ENCODE assay signal across 9 cellular contexts in genomic region chr9:99235874-99236627, GRCh38. TPM values are rescaled to one million over a fixed set of nuclear protein-coding genes. Genes with fewer than 3 reads are reported as not detected.
DNase-seq lines count a peak whose midpoint lies in the region; ATAC-seq and TF ChIP-seq lines count a peak whose summit lies in the region.
"Had no signal": no experiment of that assay in that cellular context is flagged by ENCODE, and none has a peak within 500 bp of the region (broad histone marks: within the 10 kb centered on the region; RNA-seq: fewer than 3 reads in every experiment).

No MANE protein-coding gene starts in this region.

- peak; percentile 94 for ATAC-seq in HG03025 (IDR thresholded peaks at IDR 0.05; ENCODE audit: low FRiP score, unreplicated experiment)
- peak; percentile 88 for ATAC-seq in activated CD8-positive, alpha-beta T cell treated with anti-CD3 and anti-CD28 coated beads for 36 hours

- H4K20me1 ChIP-seq in DOHH2 (ENCODE audit: control insufficient read depth, insufficient read depth, low read depth, low read length): no peaks in the 10 kb centered on the region

- peaks cover 7% of the 10 kb centered on the region; the same call in 1 of the 2 replicates for H3K9me3 ChIP-seq in DOHH2 (ENCODE audit: control insufficient read depth, insufficient read depth, low read length)

- peaks cover 60% of the 10 kb centered on the region for H3K36me3 ChIP-seq in DOHH2 (ENCODE audit: control insufficient read depth, low read length)
- H3K36me3 ChIP-seq in H7 (replicated peaks; ENCODE audit: control insufficient read depth, insufficient read depth, low read length): peaks cover 3% of the 10 kb centered on the region; the same call in 1 of the 2 replicates

- H3K27ac Mint-ChIP-seq in activated CD8-positive, alpha-beta T cell treated with anti-CD3 and anti-CD28 coated beads for 36 hours: peak overlapping the region; percentile 80

- no peaks in the 10 kb centered on the region for H3K9me2 ChIP-seq in DOHH2 (replicated peaks; ENCODE audit: control insufficient read depth, low read length)

- no peaks in the 10 kb centered on the region for H3K9me3 Mint-ChIP-seq in activated CD8-positive, alpha-beta T cell treated with anti-CD3 and anti-CD28 coated beads for 36 hours

- H3K27ac ChIP-seq in DOHH2 (ENCODE audit: low read depth, low read length): peak overlapping the region; percentile 94
- no peak overlapping the region for H3K27ac ChIP-seq in substantia nigra (ENCODE audit: low read depth, low read length, poor library complexity, severe bottlenecking)

- POLR2A ChIA-PET in activated CD8-positive, alpha-beta T cell treated with anti-CD3 and anti-CD28 coated beads for 36 hours (lab: Charles Lee): no interaction called here

- H3K4me3 ChIP-seq in DOHH2 (ENCODE audit: low read length) (peak overlapping the region; percentile 68), H7 (ENCODE audit: insufficient read depth, low read depth, low read length) (no peak overlapping the region)

- H3K4me2 ChIP-seq in DOHH2 (ENCODE audit: low read length): peak overlapping the region; percentile 89

- CTCF ChIA-PET in activated CD8-positive, alpha-beta T cell treated with anti-CD3 and anti-CD28 coated beads for 36 hours (lab: Charles Lee): interaction anchor here (0.7 to 2.0 kb wide), 2 partner anchors 23 to 704 kb away, joined by 3 to 6 read pairs; no protein-coding TSS in a partner anchor

- peaks cover 92% of the 10 kb centered on the region for H3K4me1 ChIP-seq in DOHH2 (ENCODE audit: control insufficient read depth, low read length)

- DNase-seq in GM19240 (ENCODE audit: insufficient read length, low spot score) (peak; percentile 39), H7 (no peak), activated gamma-delta T cell treated with Interleukin-2 at 50 U/mL for 16 hours (no peak), NCI-H345 (lab: John Stamatoyannopoulos, UW) (no peak), substantia nigra (lab: John Stamatoyannopoulos, UW) (no peak)
- DNase-seq in activated CD8-positive, alpha-beta T cell treated with anti-CD3 and anti-CD28 coated beads for 36 hours: peak; percentile 64
- DNase-seq: kidney glomerular epithelial cell had no signal

- peaks cover 7% of the 10 kb centered on the region; the same call in 1 of the 2 replicates for H3K79me2 ChIP-seq in DOHH2 (ENCODE audit: control insufficient read depth, low read length)

- peaks cover 28% of the 10 kb centered on the region for H3F3A ChIP-seq in DOHH2 (ENCODE audit: control insufficient read depth, insufficient read depth)

- no peak overlapping the region for H3K4me3 Mint-ChIP-seq in activated CD8-positive, alpha-beta T cell treated with anti-CD3 and anti-CD28 coated beads for 36 hours

- no peak for TF ChIP-seq CTCF in DOHH2 (IDR thresholded peaks at IDR 0.05; ENCODE audit: low read depth, low read length, poor library complexity, severe bottlenecking)
- TF ChIP-seq CTCF in activated CD8-positive, alpha-beta T cell treated with anti-CD3 and anti-CD28 coated beads for 36 hours (IDR thresholded peaks at IDR 0.05): no peak

- H3K27me3 ChIP-seq in DOHH2 (ENCODE audit: control insufficient read depth, low read length): no peaks in the 10 kb centered on the region
- H3K27me3 ChIP-seq in H7 (ENCODE audit: control insufficient read depth, insufficient read depth, low read length): no peaks in the 10 kb centered on the region

- no peaks in the 10 kb centered on the region for H3K27me3 Mint-ChIP-seq in activated CD8-positive, alpha-beta T cell treated with anti-CD3 and anti-CD28 coated beads for 36 hours

- peaks cover 20% of the 10 kb centered on the region for H3K36me3 Mint-ChIP-seq in activated CD8-positive, alpha-beta T cell treated with anti-CD3 and anti-CD28 coated beads for 36 hours (ENCODE audit: low read depth)

- intact Hi-C loops in activated CD8-positive, alpha-beta T cell treated with anti-CD3 and anti-CD28 coated beads for 36 hours (cut with micrococcal nuclease): no loop called here

- peaks cover 24% of the 10 kb centered on the region for H3K4me1 Mint-ChIP-seq in activated CD8-positive, alpha-beta T cell treated with anti-CD3 and anti-CD28 coated beads for 36 hours (ENCODE audit: low read depth)

RNA-seq across cellular contexts. Expression of gene SEC61B, which starts 14.0 kb away (rescaled TPM):
- total RNA-seq in activated CD8-positive, alpha-beta T cell treated with anti-CD3 and anti-CD28 coated beads for 36 hours: 100 to 1,000 TPM; 140 to 149 TPM
- 115 and 150 TPM in 2 replicates for total RNA-seq in H7 (2014; rRNA removed; shearing (Covaris generic))

RNA-seq across cellular contexts. Expression of gene ALG2, which starts 14.3 kb away (rescaled TPM):
- 10 to 100 TPM; 24.1 to 27.0 TPM for total RNA-seq in activated CD8-positive, alpha-beta T cell treated with anti-CD3 and anti-CD28 coated beads for 36 hours
- 32.6 and 35.2 TPM in 2 replicates for total RNA-seq in H7 (2014; rRNA removed; shearing (Covaris generic))

Comparison
In these comparisons a context has a peak if more than half of its experiments do, and no peak if none do; other contexts are left out.
1. DNase-seq: peak in GM19240 (single experiment) and activated CD8-positive, alpha-beta T cell treated with anti-CD3 and anti-CD28 coated beads for 36 hours (single experiment); none in H7 (single experiment), activated gamma-delta T cell treated with Interleukin-2 at 50 U/mL for 16 hours (single experiment), NCI-H345 (single experiment) and substantia nigra (0 of 49).